ENCODE assay signal across 9 cellular contexts in genomic region chr13:33676700-33677048, GRCh38.
DNase-seq lines count a peak whose midpoint lies in the region; ATAC-seq and TF ChIP-seq lines count a peak whose summit lies in the region.
"Had no signal": no experiment of that assay in that cellular context is flagged by ENCODE, and none has a peak within 500 bp of the region (broad histone marks: within the 10 kb centered on the region; RNA-seq: fewer than 3 reads in every experiment).

No MANE protein-coding gene starts in this region.

- TF ChIP-seq POLR2A in gastrocnemius medialis (IDR thresholded peaks at IDR 0.05) = no peak

- H3K4me1 Mint-ChIP-seq in activated T-helper 1 cell treated with anti-CD3 and anti-CD28 coated beads, Interleukin-12 subunit alpha, Interleukin-12 subunit beta, Interleukin-2, Interleukin-4 antibody, amounts not matched to agents 30 ng/mL and 10 ng/mL and 1 ng/mL, durations not matched to agents 14 hours and 24 hours and 36 hours (ENCODE audit: low read depth) = peaks cover 36% of the 10 kb centered on the region

- H3K4me3 ChIP-seq in left ventricle myocardium inferior (peak overlapping the region; percentile 73), gastrocnemius medialis (peak overlapping the region; percentile 53 to 68 (median 56))

- H3K36me3 Mint-ChIP-seq in activated T-helper 1 cell treated with anti-CD3 and anti-CD28 coated beads, Interleukin-12 subunit alpha, Interleukin-12 subunit beta, Interleukin-2, Interleukin-4 antibody, amounts not matched to agents 30 ng/mL and 10 ng/mL and 1 ng/mL, durations not matched to agents 14 hours and 24 hours and 36 hours (ENCODE audit: low read depth) = peaks cover 1% of the 10 kb centered on the region

- H3K27me3 Mint-ChIP-seq in activated T-helper 1 cell treated with anti-CD3 and anti-CD28 coated beads, Interleukin-12 subunit alpha, Interleukin-12 subunit beta, Interleukin-2, Interleukin-4 antibody, amounts not matched to agents 30 ng/mL and 10 ng/mL and 1 ng/mL, durations not matched to agents 14 hours and 24 hours and 36 hours (ENCODE audit: insufficient read depth) = peaks cover 2% of the 10 kb centered on the region

- TF ChIP-seq CTCF in left ventricle myocardium inferior (IDR thresholded peaks at IDR 0.05; ENCODE audit: borderline replicate concordance) (no peak), gastrocnemius medialis (IDR thresholded peaks at IDR 0.05 in 4 of 5, conservative IDR thresholded peaks at IDR 0.05 in 1 of 5) (no peak)

- ATAC-seq in gastrocnemius medialis = peak; percentile 94
- ATAC-seq in HG03108 (IDR thresholded peaks at IDR 0.05; ENCODE audit: unreplicated experiment) = no peak
- ATAC-seq: activated naive CD4-positive, alpha-beta T cell treated with anti-CD3 and anti-CD28 coated beads, Interleukin-2, amount 50 U/mL, for 72 hours had no signal

- in situ Hi-C loops in gastrocnemius medialis (cut with MboI; ENCODE audit: low sequenced_read_pairs in 4 of 4) = no loop called here

- peak overlapping the region; percentile 79 for H3K27ac ChIP-seq in left ventricle myocardium inferior (replicated peaks)
- H3K27ac ChIP-seq in gastrocnemius medialis = peak overlapping the region; percentile 49 to 62 (median 56)

- H3K4me3 Mint-ChIP-seq in activated T-helper 1 cell treated with anti-CD3 and anti-CD28 coated beads, Interleukin-12 subunit alpha, Interleukin-12 subunit beta, Interleukin-2, Interleukin-4 antibody, amounts not matched to agents 30 ng/mL and 10 ng/mL and 1 ng/mL, durations not matched to agents 14 hours and 24 hours and 36 hours = peak overlapping the region; percentile 15

- H3K27ac Mint-ChIP-seq in activated T-helper 1 cell treated with anti-CD3 and anti-CD28 coated beads, Interleukin-12 subunit alpha, Interleukin-12 subunit beta, Interleukin-2, Interleukin-4 antibody, amounts not matched to agents 30 ng/mL and 10 ng/mL and 1 ng/mL, durations not matched to agents 14 hours and 24 hours and 36 hours = no peak overlapping the region

- peaks cover 6% of the 10 kb centered on the region for H3K9me3 Mint-ChIP-seq in activated T-helper 1 cell treated with anti-CD3 and anti-CD28 coated beads, Interleukin-12 subunit alpha, Interleukin-12 subunit beta, Interleukin-2, Interleukin-4 antibody, amounts not matched to agents 30 ng/mL and 10 ng/mL and 1 ng/mL, durations not matched to agents 14 hours and 24 hours and 36 hours
- H3K9me3 Mint-ChIP-seq: activated naive CD4-positive, alpha-beta T cell treated with anti-CD3 and anti-CD28 coated beads, Interleukin-2, amount 50 U/mL, for 72 hours had no signal

- H3K4me1 ChIP-seq in left ventricle myocardium inferior (peaks cover 47% of the 10 kb centered on the region), gastrocnemius medialis (peaks cover 13 to 17% of the 10 kb centered on the region in 2 donors)

- intact Hi-C loops in activated T-helper 1 cell treated with anti-CD3 and anti-CD28 coated beads, Interleukin-12 subunit alpha, Interleukin-12 subunit beta, Interleukin-2, Interleukin-4 antibody, amounts not matched to agents 30 ng/mL and 10 ng/mL and 1 ng/mL, durations not matched to agents 14 hours and 24 hours and 36 hours (cut with micrococcal nuclease) = loop anchor here (5.0 kb wide), 1 partner anchor 529 kb away; no protein-coding TSS in a partner anchor
- intact Hi-C loops in left ventricle myocardium inferior (cut with micrococcal nuclease) = no loop called here
- intact Hi-C loops in gastrocnemius medialis (cut with DNase I; ENCODE audit: low total_unique reads) = no loop called here

- H3K36me3 ChIP-seq in left ventricle myocardium inferior = no peaks in the 10 kb centered on the region
- no peaks in the 10 kb centered on the region for H3K36me3 ChIP-seq in gastrocnemius medialis

- H3K9me3 ChIP-seq in left ventricle myocardium inferior (replicated peaks) (peaks cover 5% of the 10 kb centered on the region), gastrocnemius medialis (no peaks in the 10 kb centered on the region)

- peak; percentile 41 for DNase-seq in stimulated activated CD4-positive, alpha-beta T cell treated with anti-CD3 and anti-CD28 coated beads, Interleukin-1b, Interleukin-23, amount 100 ng/mL, for 48 hours
- no peak for DNase-seq in stimulated activated CD4-positive, alpha-beta T cell treated with anti-CD3 and anti-CD28 coated beads, Interleukin-2, amount 100 ng/mL, for 48 hours
- peak; percentile 54 for DNase-seq in NCI-H2107 (lab: John Stamatoyannopoulos, UW)
- peak; percentile 9 for DNase-seq in activated T-helper 1 cell treated with anti-CD3 and anti-CD28 coated beads, Interleukin-12 subunit alpha, Interleukin-12 subunit beta, Interleukin-2, Interleukin-4 antibody, amounts not matched to agents 30 ng/mL and 10 ng/mL and 1 ng/mL, durations not matched to agents 14 hours and 24 hours and 36 hours (ENCODE audit: low spot score)
- peak; percentile 31 for DNase-seq in left ventricle myocardium inferior
- peak; percentile 47 to 48 for DNase-seq in gastrocnemius medialis
- no peak for DNase-seq in SKM-1 (lab: John Stamatoyannopoulos, UW; ENCODE audit: unreplicated experiment)

- H3K27me3 ChIP-seq in left ventricle myocardium inferior (ENCODE audit: low read depth) (no peaks in the 10 kb centered on the region), gastrocnemius medialis (no peaks in the 10 kb centered on the region)

Comparison
In these comparisons a context has a peak if more than half of its experiments do, and no peak if none do; other contexts are left out.
1. DNase-seq: peak in stimulated activated CD4-positive, alpha-beta T cell treated with anti-CD3 and anti-CD28 coated beads, Interleukin-1b, Interleukin-23, amount 100 ng/mL, for 48 hours (single experiment), NCI-H2107 (single experiment), activated T-helper 1 cell treated with anti-CD3 and anti-CD28 coated beads, Interleukin-12 subunit alpha, Interleukin-12 subunit beta, Interleukin-2, Interleukin-4 antibody, amounts not matched to agents 30 ng/mL and 10 ng/mL and 1 ng/mL, durations not matched to agents 14 hours and 24 hours and 36 hours (single experiment), left ventricle myocardium inferior (single experiment) and gastrocnemius medialis (2 of 2); none in stimulated activated CD4-positive, alpha-beta T cell treated with anti-CD3 and anti-CD28 coated beads, Interleukin-2, amount 100 ng/mL, for 48 hours (0 of 2) and SKM-1 (single experiment).